In genomic region chr6:39251406-39251805, GRCh38 we compare ENCODE assay signal across 2 cellular contexts.
TF ChIP-seq lines count a peak whose summit lies in the region.

No MANE protein-coding gene starts in this region.

TF ChIP-seq in K562, 482 proteins besides CTCF, POLR2A, EP300 and RAD21 (continued from another document):
- TF ChIP-seq TCF3 (CRISPR knock-in tag; IDR thresholded peaks at IDR 0.05), result peak; percentile 33; the same call in 1 of the 2 replicates
- peak; percentile 34; the same call in 1 of the 2 replicates for TF ChIP-seq CBFA2T2 (conservative IDR thresholded peaks at IDR 0.05)
- no peak for TF ChIP-seq JUND (IDR thresholded peaks at IDR 0.05; ENCODE audit: borderline replicate concordance, low read depth, low read length)
- 0 out of 3 replicates have a peak, but pooled peaks have one; percentile 24 for TF ChIP-seq JUND (tag; IDR thresholded peaks at IDR 0.05; ENCODE audit: borderline replicate concordance, low read depth, low read length)
- TF ChIP-seq TSHZ1 (CRISPR knock-in tag; IDR thresholded peaks at IDR 0.05), result no peak
- peak; percentile 77 for TF ChIP-seq ZEB2 (IDR thresholded peaks at IDR 0.05)
- 0 out of 2 replicates have a peak, but pooled peaks have one; percentile 7 for TF ChIP-seq CREM (IDR thresholded peaks at IDR 0.05; ENCODE audit: low read depth)
- peak; percentile 60; the same call in 1 of the 2 replicates for TF ChIP-seq CBFA2T3 (IDR thresholded peaks at IDR 0.05)
- no peak for TF ChIP-seq HLTF (IDR thresholded peaks at IDR 0.05)
- TF ChIP-seq ATF7 (IDR thresholded peaks at IDR 0.05), result peak; percentile 71
- no peak for TF ChIP-seq ZNF511 (CRISPR knock-in tag; IDR thresholded peaks at IDR 0.05)
- TF ChIP-seq ATF3 (IDR thresholded peaks at IDR 0.05), result peak; percentile 84
- TF ChIP-seq ATF3 (CRISPR knock-in tag; conservative IDR thresholded peaks at IDR 0.05), result no peak
- peak; percentile 42 for TF ChIP-seq BHLHE40 (IDR thresholded peaks at IDR 0.05; ENCODE audit: low read length)
- peak; percentile 51; the same call in 1 of the 2 replicates for TF ChIP-seq FOXJ2 (tag; IDR thresholded peaks at IDR 0.05)
- TF ChIP-seq MEIS2 (IDR thresholded peaks at IDR 0.05; ENCODE audit: partially characterized antibody), result peak; percentile 34

TF ChIP-seq in neural cell, 6 proteins besides CTCF, POLR2A, EP300 and RAD21 (continued from another document):
- no peak for TF ChIP-seq EZH2 (IDR thresholded peaks at IDR 0.05; ENCODE audit: borderline replicate concordance, insufficient read depth, low read length, poor library complexity, severe bottlenecking)
- no peak for TF ChIP-seq TAF1 (IDR thresholded peaks at IDR 0.05; ENCODE audit: low read depth)
- no peak for TF ChIP-seq SMC3 (conservative IDR thresholded peaks at IDR 0.05; ENCODE audit: poor library complexity)
- TF ChIP-seq POLR2AphosphoS5 (IDR thresholded peaks at IDR 0.05), result peak; percentile 86
